1 cellular context compared by ENCODE assay signal in genomic region chr18:34695300-34695699, GRCh38.
TF ChIP-seq lines count a peak whose summit lies in the region.

No MANE protein-coding gene starts in this region.

TF ChIP-seq in H1, 55 proteins besides CTCF, POLR2A, EP300 and RAD21 (continued from another document):
- no peak for TF ChIP-seq CHD7 (IDR thresholded peaks at IDR 0.05; ENCODE audit: insufficient replicate concordance, low read length)
- no peak for TF ChIP-seq CEBPB (IDR thresholded peaks at IDR 0.05; ENCODE audit: low read depth, low read length)
- TF ChIP-seq ATF2 (IDR thresholded peaks at IDR 0.05; ENCODE audit: low read length): no peak
- TF ChIP-seq TAF1 (IDR thresholded peaks at IDR 0.05; ENCODE audit: low read depth, low read length): no peak
- no peak for TF ChIP-seq SP1 (IDR thresholded peaks at IDR 0.05; ENCODE audit: low read depth, low read length)
- no peak for TF ChIP-seq JUN (IDR thresholded peaks at IDR 0.05; ENCODE audit: low read depth, low read length)
TF ChIP-seq in H1: peak in this region for 0.
